Comparison of ENCODE assay signal across 1 cellular context in the genomic region with DNA sequence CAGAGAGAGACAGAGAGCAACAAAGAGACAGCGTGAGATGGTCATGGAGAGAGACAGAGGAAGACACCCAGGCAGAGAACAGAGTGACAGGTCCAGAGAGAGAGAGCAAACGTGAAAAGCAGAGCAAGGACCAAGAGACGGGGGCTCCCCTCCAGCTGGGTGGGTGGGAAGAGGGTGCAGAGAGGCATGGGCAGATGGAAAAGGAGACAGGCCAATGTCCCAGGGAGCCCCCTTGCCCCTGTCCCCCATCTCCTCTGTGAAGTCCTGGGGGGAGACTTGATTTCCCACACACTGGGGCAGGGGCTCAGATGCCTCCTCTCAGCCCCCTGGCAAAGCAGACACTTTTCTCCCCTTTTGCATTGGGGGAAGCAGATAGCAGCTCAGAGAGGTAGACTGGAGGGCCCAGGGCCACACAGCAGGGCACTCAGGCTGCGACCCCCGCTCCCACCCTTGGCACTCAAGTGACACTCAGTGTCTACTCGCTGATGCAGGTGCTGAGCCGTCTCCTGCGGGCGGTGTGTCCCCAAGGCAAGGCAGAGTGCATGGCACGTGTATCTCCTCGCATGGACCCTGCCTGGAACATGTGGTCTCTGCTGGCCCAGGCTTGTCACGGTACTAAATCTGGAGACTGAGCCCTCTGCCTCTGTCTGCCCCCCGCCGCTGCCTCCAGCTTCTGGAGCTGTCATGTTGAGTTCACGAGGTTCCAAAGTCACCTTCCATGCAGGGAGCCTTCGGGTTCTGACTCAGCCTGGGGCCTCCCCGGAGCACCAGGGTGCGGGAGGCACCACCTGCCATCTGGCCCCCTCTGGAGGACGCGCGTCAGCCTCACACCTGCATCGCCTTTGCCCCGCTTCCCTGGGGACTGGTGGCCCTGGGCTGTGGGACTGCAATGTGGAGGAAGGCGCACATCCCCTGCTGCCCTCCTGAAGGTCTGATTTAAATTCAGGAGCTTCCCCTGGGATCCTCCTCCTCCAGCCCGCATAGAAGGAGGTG.
TF ChIP-seq lines count a peak whose summit lies in the region.

No MANE protein-coding gene starts in this region.

TF ChIP-seq in SK-N-SH, 30 proteins besides CTCF, POLR2A, EP300 and RAD21 (continued from another document):
- TF ChIP-seq, protein P1, sequence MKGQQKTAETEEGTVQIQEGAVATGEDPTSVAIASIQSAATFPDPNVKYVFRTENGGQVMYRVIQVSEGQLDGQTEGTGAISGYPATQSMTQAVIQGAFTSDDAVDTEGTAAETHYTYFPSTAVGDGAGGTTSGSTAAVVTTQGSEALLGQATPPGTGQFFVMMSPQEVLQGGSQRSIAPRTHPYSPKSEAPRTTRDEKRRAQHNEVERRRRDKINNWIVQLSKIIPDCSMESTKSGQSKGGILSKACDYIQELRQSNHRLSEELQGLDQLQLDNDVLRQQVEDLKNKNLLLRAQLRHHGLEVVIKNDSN (IDR thresholded peaks at IDR 0.05; ENCODE audit: borderline replicate concordance, low read depth): no peak
- TF ChIP-seq FOXM1 (IDR thresholded peaks at IDR 0.05; ENCODE audit: low read depth): no peak
- no peak for TF ChIP-seq YY1 (IDR thresholded peaks at IDR 0.05; ENCODE audit: low read depth)
